1 cellular context compared by ENCODE assay signal in the genomic region with DNA sequence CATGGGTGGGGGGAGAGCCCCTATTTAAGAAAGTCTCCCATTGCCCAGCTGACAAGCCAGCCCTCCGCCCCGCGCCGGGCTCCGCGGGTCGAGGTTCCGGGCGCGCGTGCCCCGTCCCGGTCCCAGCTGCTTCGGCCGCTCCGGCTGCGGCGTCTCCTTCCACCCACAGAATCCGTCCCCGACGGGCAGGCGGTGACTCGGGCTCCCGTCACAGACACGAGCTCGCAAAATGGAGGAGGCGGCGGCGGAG.
TF ChIP-seq lines count a peak whose summit lies in the region.

No MANE protein-coding gene starts in this region.

TF ChIP-seq in HEK293, 187 proteins besides CTCF, POLR2A, EP300 and RAD21 (continued from another document and continues in another):
- TF ChIP-seq PRDM2 (tag by site-specific recombination; IDR thresholded peaks at IDR 0.05; ENCODE audit: borderline replicate concordance), result no peak
- TF ChIP-seq, protein P1, sequence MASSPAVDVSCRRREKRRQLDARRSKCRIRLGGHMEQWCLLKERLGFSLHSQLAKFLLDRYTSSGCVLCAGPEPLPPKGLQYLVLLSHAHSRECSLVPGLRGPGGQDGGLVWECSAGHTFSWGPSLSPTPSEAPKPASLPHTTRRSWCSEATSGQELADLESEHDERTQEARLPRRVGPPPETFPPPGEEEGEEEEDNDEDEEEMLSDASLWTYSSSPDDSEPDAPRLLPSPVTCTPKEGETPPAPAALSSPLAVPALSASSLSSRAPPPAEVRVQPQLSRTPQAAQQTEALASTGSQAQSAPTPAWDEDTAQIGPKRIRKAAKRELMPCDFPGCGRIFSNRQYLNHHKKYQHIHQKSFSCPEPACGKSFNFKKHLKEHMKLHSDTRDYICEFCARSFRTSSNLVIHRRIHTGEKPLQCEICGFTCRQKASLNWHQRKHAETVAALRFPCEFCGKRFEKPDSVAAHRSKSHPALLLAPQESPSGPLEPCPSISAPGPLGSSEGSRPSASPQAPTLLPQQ (tag by site-specific recombination; IDR thresholded peaks at IDR 0.05), result 0 out of 2 replicates have a peak, but pooled peaks have one; percentile 22
- TF ChIP-seq, protein P2, sequence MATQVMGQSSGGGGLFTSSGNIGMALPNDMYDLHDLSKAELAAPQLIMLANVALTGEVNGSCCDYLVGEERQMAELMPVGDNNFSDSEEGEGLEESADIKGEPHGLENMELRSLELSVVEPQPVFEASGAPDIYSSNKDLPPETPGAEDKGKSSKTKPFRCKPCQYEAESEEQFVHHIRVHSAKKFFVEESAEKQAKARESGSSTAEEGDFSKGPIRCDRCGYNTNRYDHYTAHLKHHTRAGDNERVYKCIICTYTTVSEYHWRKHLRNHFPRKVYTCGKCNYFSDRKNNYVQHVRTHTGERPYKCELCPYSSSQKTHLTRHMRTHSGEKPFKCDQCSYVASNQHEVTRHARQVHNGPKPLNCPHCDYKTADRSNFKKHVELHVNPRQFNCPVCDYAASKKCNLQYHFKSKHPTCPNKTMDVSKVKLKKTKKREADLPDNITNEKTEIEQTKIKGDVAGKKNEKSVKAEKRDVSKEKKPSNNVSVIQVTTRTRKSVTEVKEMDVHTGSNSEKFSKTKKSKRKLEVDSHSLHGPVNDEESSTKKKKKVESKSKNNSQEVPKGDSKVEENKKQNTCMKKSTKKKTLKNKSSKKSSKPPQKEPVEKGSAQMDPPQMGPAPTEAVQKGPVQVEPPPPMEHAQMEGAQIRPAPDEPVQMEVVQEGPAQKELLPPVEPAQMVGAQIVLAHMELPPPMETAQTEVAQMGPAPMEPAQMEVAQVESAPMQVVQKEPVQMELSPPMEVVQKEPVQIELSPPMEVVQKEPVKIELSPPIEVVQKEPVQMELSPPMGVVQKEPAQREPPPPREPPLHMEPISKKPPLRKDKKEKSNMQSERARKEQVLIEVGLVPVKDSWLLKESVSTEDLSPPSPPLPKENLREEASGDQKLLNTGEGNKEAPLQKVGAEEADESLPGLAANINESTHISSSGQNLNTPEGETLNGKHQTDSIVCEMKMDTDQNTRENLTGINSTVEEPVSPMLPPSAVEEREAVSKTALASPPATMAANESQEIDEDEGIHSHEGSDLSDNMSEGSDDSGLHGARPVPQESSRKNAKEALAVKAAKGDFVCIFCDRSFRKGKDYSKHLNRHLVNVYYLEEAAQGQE (tag by site-specific recombination; IDR thresholded peaks at IDR 0.05), result no peak
- TF ChIP-seq ZFP41 (tag by site-specific recombination; IDR thresholded peaks at IDR 0.05; ENCODE audit: borderline replicate concordance), result no peak
- TF ChIP-seq KLF8 (tag by site-specific recombination; IDR thresholded peaks at IDR 0.05), result peak; percentile 7; the same call in 1 of the 2 replicates
- TF ChIP-seq ZBTB26 (tag by site-specific recombination; optimal IDR thresholded peaks at IDR 0.05), result peak; percentile 91
- no peak for TF ChIP-seq ZNF24 (tag by site-specific recombination; IDR thresholded peaks at IDR 0.05)
- TF ChIP-seq GFI1B (tag by site-specific recombination; IDR thresholded peaks at IDR 0.05), result no peak
- TF ChIP-seq ZNF132 (tag by site-specific recombination; IDR thresholded peaks at IDR 0.05; ENCODE audit: borderline replicate concordance), result no peak
- TF ChIP-seq ZBTB17 (tag by site-specific recombination; IDR thresholded peaks at IDR 0.05), result no peak
- 0 out of 2 replicates have a peak, but pooled peaks have one; percentile 41 for TF ChIP-seq YY1 (tag by site-specific recombination; IDR thresholded peaks at IDR 0.05)
- TF ChIP-seq ZNF292 (tag by site-specific recombination; IDR thresholded peaks at IDR 0.05; ENCODE audit: borderline replicate concordance, low read depth), result no peak
- peak; percentile 82 for TF ChIP-seq ZNF362 (tag by site-specific recombination; IDR thresholded peaks at IDR 0.05)
- TF ChIP-seq ZBTB8A (tag by site-specific recombination; IDR thresholded peaks at IDR 0.05), result peak; percentile 96
- TF ChIP-seq ZNF48 (tag by site-specific recombination; IDR thresholded peaks at IDR 0.05), result no peak
- TF ChIP-seq ZNF37A (tag by site-specific recombination; IDR thresholded peaks at IDR 0.05), result no peak
- peak; percentile 56; the same call in 1 of the 2 replicates for TF ChIP-seq ZNF398 (tag by site-specific recombination; IDR thresholded peaks at IDR 0.05)
- no peak for TF ChIP-seq ZNF112 (tag by site-specific recombination; IDR thresholded peaks at IDR 0.05)
- TF ChIP-seq, protein P3, sequence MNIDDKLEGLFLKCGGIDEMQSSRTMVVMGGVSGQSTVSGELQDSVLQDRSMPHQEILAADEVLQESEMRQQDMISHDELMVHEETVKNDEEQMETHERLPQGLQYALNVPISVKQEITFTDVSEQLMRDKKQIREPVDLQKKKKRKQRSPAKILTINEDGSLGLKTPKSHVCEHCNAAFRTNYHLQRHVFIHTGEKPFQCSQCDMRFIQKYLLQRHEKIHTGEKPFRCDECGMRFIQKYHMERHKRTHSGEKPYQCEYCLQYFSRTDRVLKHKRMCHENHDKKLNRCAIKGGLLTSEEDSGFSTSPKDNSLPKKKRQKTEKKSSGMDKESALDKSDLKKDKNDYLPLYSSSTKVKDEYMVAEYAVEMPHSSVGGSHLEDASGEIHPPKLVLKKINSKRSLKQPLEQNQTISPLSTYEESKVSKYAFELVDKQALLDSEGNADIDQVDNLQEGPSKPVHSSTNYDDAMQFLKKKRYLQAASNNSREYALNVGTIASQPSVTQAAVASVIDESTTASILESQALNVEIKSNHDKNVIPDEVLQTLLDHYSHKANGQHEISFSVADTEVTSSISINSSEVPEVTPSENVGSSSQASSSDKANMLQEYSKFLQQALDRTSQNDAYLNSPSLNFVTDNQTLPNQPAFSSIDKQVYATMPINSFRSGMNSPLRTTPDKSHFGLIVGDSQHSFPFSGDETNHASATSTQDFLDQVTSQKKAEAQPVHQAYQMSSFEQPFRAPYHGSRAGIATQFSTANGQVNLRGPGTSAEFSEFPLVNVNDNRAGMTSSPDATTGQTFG (tag by site-specific recombination; IDR thresholded peaks at IDR 0.05; ENCODE audit: borderline replicate concordance), result peak; percentile 37; the same call in 1 of the 2 replicates
- peak; percentile 16; the same call in 1 of the 2 replicates for TF ChIP-seq ZNF596 (tag by site-specific recombination; IDR thresholded peaks at IDR 0.05)
- peak; percentile 63; the same call in 1 of the 2 replicates for TF ChIP-seq ZNF600 (tag by site-specific recombination; IDR thresholded peaks at IDR 0.05)
- TF ChIP-seq GLI4 (tag by site-specific recombination; IDR thresholded peaks at IDR 0.05), result no peak
- TF ChIP-seq ZNF248 (tag by site-specific recombination; IDR thresholded peaks at IDR 0.05), result no peak
- TF ChIP-seq ZNF623 (tag by site-specific recombination; IDR thresholded peaks at IDR 0.05), result no peak
- no peak; the same call in 1 of the 2 replicates for TF ChIP-seq PATZ1 (tag by site-specific recombination; IDR thresholded peaks at IDR 0.05)
- TF ChIP-seq ZNF677 (tag by site-specific recombination; IDR thresholded peaks at IDR 0.05), result 0 out of 2 replicates have a peak, but pooled peaks have one; percentile 31
- no peak for TF ChIP-seq ZSCAN30 (tag by site-specific recombination; IDR thresholded peaks at IDR 0.05)
- TF ChIP-seq ZNF830 (tag by site-specific recombination; IDR thresholded peaks at IDR 0.05; ENCODE audit: low read depth), result no peak
- no peak for TF ChIP-seq ZNF10 (tag by site-specific recombination; IDR thresholded peaks at IDR 0.05)
- TF ChIP-seq, protein P4, sequence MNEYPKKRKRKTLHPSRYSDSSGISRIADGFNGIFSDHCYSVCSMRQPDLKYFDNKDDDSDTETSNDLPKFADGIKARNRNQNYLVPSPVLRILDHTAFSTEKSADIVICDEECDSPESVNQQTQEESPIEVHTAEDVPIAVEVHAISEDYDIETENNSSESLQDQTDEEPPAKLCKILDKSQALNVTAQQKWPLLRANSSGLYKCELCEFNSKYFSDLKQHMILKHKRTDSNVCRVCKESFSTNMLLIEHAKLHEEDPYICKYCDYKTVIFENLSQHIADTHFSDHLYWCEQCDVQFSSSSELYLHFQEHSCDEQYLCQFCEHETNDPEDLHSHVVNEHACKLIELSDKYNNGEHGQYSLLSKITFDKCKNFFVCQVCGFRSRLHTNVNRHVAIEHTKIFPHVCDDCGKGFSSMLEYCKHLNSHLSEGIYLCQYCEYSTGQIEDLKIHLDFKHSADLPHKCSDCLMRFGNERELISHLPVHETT (tag by site-specific recombination; IDR thresholded peaks at IDR 0.05), result no peak
- TF ChIP-seq ZFP37 (tag by site-specific recombination; IDR thresholded peaks at IDR 0.05), result 0 out of 2 replicates have a peak, but pooled peaks have one; percentile 26
